Comparison of ENCODE assay signal across 1 cellular context in genomic region chr15:64024172-64025050, GRCh38.
TF ChIP-seq lines count a peak whose summit lies in the region.

No MANE protein-coding gene starts in this region.

TF ChIP-seq in HepG2, 621 proteins besides CTCF, POLR2A, EP300 and RAD21 (continued from another document):
- TF ChIP-seq ZBTB1 (CRISPR knock-in tag; IDR thresholded peaks at IDR 0.05; ENCODE audit: borderline replicate concordance) (no peak), ZNF674 (CRISPR knock-in tag; IDR thresholded peaks at IDR 0.05; ENCODE audit: low read depth) (no peak), TEF (CRISPR knock-in tag; IDR thresholded peaks at IDR 0.05) (no peak), NONO (IDR thresholded peaks at IDR 0.05) (no peak), NONO (CRISPR knock-in tag; conservative IDR thresholded peaks at IDR 0.05) (no peak), ZNF781 (CRISPR knock-in tag; IDR thresholded peaks at IDR 0.05; ENCODE audit: borderline replicate concordance, not compliant biosample characterization) (no peak), ZBTB3 (CRISPR knock-in tag; IDR thresholded peaks at IDR 0.05; ENCODE audit: borderline replicate concordance, low read depth) (no peak), ATRX (CRISPR knock-in tag; IDR thresholded peaks at IDR 0.05; ENCODE audit: borderline replicate concordance) (no peak), NCOR1 (IDR thresholded peaks at IDR 0.05; ENCODE audit: borderline replicate concordance, low read length) (no peak), ZFP36 (IDR thresholded peaks at IDR 0.05; ENCODE audit: borderline replicate concordance, low read depth, low read length, partially characterized antibody) (no peak), FOXK2 (IDR thresholded peaks at IDR 0.05) (no peak), ZNF766 (CRISPR knock-in tag; IDR thresholded peaks at IDR 0.05; ENCODE audit: borderline replicate concordance) (peak; percentile 98), CBX5 (CRISPR knock-in tag; IDR thresholded peaks at IDR 0.05; ENCODE audit: borderline replicate concordance) (peak; percentile 22; the same call in 1 of the 2 replicates), FOXA1 (IDR thresholded peaks at IDR 0.05) (no peak), FOXA1 (CRISPR knock-in tag; IDR thresholded peaks at IDR 0.05) (0 out of 2 replicates have a peak, but pooled peaks have one; percentile 21), FOSL2 (CRISPR knock-in tag; IDR thresholded peaks at IDR 0.05) (0 out of 2 replicates have a peak, but pooled peaks have one; percentile 8), ZNF3 (CRISPR knock-in tag; IDR thresholded peaks at IDR 0.05) (no peak), ADNP (CRISPR knock-in tag; IDR thresholded peaks at IDR 0.05) (no peak), SRSF1 (optimal IDR thresholded peaks at IDR 0.05; ENCODE audit: low read depth, low read length) (no peak), ZNF281 (CRISPR knock-in tag; IDR thresholded peaks at IDR 0.05; ENCODE audit: borderline replicate concordance) (peak; percentile 45; the same call in 1 of the 2 replicates), MAZ (IDR thresholded peaks at IDR 0.05; ENCODE audit: borderline replicate concordance, low read depth, low read length) (no peak), MAZ (CRISPR knock-in tag; IDR thresholded peaks at IDR 0.05; ENCODE audit: low read depth) (no peak), ZNF550 (CRISPR knock-in tag; IDR thresholded peaks at IDR 0.05; ENCODE audit: borderline replicate concordance) (no peak), RFX1 (IDR thresholded peaks at IDR 0.05) (no peak), TBL1XR1 (IDR thresholded peaks at IDR 0.05; ENCODE audit: borderline replicate concordance, low read length, partially characterized antibody) (no peak), NFE2L1 (CRISPR knock-in tag; IDR thresholded peaks at IDR 0.05; ENCODE audit: borderline replicate concordance) (no peak), ZNF30 (CRISPR knock-in tag; IDR thresholded peaks at IDR 0.05) (no peak), CEBPG (CRISPR knock-in tag; IDR thresholded peaks at IDR 0.05) (peak; percentile 84), RFXANK (CRISPR knock-in tag; IDR thresholded peaks at IDR 0.05) (no peak), FOXA3 (CRISPR knock-in tag; IDR thresholded peaks at IDR 0.05) (0 out of 2 replicates have a peak, but pooled peaks have one; percentile 18), ZNF383 (CRISPR knock-in tag; IDR thresholded peaks at IDR 0.05; ENCODE audit: borderline replicate concordance) (no peak), GATAD2A (CRISPR knock-in tag; IDR thresholded peaks at IDR 0.05) (peak; percentile 53), ZNF34 (CRISPR knock-in tag; IDR thresholded peaks at IDR 0.05; ENCODE audit: borderline replicate concordance) (no peak), GABPB1 (CRISPR knock-in tag; IDR thresholded peaks at IDR 0.05) (no peak)
- TF ChIP-seq, protein P1, sequence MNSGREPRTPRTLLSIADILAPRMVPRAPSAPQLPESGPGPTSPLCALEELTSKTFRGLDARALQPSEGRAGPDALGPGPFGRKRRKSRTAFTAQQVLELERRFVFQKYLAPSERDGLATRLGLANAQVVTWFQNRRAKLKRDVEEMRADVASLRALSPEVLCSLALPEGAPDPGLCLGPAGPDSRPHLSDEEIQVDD (CRISPR knock-in tag; IDR thresholded peaks at IDR 0.05; ENCODE audit: borderline replicate concordance) = no peak
- TF ChIP-seq, protein P2, sequence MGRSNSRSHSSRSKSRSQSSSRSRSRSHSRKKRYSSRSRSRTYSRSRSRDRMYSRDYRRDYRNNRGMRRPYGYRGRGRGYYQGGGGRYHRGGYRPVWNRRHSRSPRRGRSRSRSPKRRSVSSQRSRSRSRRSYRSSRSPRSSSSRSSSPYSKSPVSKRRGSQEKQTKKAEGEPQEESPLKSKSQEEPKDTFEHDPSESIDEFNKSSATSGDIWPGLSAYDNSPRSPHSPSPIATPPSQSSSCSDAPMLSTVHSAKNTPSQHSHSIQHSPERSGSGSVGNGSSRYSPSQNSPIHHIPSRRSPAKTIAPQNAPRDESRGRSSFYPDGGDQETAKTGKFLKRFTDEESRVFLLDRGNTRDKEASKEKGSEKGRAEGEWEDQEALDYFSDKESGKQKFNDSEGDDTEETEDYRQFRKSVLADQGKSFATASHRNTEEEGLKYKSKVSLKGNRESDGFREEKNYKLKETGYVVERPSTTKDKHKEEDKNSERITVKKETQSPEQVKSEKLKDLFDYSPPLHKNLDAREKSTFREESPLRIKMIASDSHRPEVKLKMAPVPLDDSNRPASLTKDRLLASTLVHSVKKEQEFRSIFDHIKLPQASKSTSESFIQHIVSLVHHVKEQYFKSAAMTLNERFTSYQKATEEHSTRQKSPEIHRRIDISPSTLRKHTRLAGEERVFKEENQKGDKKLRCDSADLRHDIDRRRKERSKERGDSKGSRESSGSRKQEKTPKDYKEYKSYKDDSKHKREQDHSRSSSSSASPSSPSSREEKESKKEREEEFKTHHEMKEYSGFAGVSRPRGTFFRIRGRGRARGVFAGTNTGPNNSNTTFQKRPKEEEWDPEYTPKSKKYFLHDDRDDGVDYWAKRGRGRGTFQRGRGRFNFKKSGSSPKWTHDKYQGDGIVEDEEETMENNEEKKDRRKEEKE (IDR thresholded peaks at IDR 0.05) = no peak
- TF ChIP-seq, protein P3, sequence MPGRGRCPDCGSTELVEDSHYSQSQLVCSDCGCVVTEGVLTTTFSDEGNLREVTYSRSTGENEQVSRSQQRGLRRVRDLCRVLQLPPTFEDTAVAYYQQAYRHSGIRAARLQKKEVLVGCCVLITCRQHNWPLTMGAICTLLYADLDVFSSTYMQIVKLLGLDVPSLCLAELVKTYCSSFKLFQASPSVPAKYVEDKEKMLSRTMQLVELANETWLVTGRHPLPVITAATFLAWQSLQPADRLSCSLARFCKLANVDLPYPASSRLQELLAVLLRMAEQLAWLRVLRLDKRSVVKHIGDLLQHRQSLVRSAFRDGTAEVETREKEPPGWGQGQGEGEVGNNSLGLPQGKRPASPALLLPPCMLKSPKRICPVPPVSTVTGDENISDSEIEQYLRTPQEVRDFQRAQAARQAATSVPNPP (CRISPR knock-in tag; IDR thresholded peaks at IDR 0.05) = no peak
- TF ChIP-seq, protein P4, sequence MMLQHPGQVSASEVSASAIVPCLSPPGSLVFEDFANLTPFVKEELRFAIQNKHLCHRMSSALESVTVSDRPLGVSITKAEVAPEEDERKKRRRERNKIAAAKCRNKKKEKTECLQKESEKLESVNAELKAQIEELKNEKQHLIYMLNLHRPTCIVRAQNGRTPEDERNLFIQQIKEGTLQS (CRISPR knock-in tag; IDR thresholded peaks at IDR 0.05) = peak; percentile 55; the same call in 1 of the 2 replicates
- TF ChIP-seq, protein P5, sequence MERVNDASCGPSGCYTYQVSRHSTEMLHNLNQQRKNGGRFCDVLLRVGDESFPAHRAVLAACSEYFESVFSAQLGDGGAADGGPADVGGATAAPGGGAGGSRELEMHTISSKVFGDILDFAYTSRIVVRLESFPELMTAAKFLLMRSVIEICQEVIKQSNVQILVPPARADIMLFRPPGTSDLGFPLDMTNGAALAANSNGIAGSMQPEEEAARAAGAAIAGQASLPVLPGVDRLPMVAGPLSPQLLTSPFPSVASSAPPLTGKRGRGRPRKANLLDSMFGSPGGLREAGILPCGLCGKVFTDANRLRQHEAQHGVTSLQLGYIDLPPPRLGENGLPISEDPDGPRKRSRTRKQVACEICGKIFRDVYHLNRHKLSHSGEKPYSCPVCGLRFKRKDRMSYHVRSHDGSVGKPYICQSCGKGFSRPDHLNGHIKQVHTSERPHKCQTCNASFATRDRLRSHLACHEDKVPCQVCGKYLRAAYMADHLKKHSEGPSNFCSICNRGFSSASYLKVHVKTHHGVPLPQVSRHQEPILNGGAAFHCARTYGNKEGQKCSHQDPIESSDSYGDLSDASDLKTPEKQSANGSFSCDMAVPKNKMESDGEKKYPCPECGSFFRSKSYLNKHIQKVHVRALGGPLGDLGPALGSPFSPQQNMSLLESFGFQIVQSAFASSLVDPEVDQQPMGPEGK (CRISPR knock-in tag; IDR thresholded peaks at IDR 0.05) = peak; percentile 56; the same call in 1 of the 2 replicates
- TF ChIP-seq, protein P6, sequence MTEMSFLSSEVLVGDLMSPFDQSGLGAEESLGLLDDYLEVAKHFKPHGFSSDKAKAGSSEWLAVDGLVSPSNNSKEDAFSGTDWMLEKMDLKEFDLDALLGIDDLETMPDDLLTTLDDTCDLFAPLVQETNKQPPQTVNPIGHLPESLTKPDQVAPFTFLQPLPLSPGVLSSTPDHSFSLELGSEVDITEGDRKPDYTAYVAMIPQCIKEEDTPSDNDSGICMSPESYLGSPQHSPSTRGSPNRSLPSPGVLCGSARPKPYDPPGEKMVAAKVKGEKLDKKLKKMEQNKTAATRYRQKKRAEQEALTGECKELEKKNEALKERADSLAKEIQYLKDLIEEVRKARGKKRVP (CRISPR knock-in tag; IDR thresholded peaks at IDR 0.05) = peak in 1 of 2 experiments; percentile 96; a peak in 2 of 4 replicates
- TF ChIP-seq, protein P7, sequence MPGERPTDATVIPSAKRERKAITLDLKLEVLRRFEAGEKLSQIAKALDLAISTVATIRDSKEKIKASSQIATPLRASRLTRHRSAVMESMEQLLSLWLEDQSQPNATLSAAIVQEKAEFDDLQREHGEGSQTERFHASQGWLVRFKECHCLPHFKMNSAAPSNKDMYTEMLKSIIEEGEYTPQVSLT (CRISPR knock-in tag; IDR thresholded peaks at IDR 0.05; ENCODE audit: borderline replicate concordance, low read depth) = no peak
